8 cellular contexts compared by ENCODE assay signal in genomic region chr12:3200032-3200617, GRCh38.
DNase-seq lines count a peak whose midpoint lies in the region; TF ChIP-seq lines count a peak whose summit lies in the region.

No MANE protein-coding gene starts in this region.

- peak overlapping the region; percentile 54 for H3K27ac ChIP-seq in cardiac muscle cell

- peaks cover 10% of the 10 kb centered on the region for H3K27me3 ChIP-seq in cardiac muscle cell

- H3K9me3 ChIP-seq in cardiac muscle cell (ENCODE audit: low read depth): no peaks in the 10 kb centered on the region

- intact Hi-C loops in posterior cingulate gyrus (cut with DNase I): loop anchor here (5.0 to 10.0 kb wide), 2 partner anchors 63 to 125 kb away; partner anchors contain the start of gene TSPAN9

- H3K4me3 ChIP-seq in WI38 (ENCODE audit: low read depth, low read length) (peak overlapping the region; percentile 60), cardiac muscle cell (peak overlapping the region; percentile 74)

- no peak for TF ChIP-seq CTCF in WI38 (IDR thresholded peaks at IDR 0.05; ENCODE audit: low read depth, low read length)
- TF ChIP-seq CTCF in cardiac muscle cell (IDR thresholded peaks at IDR 0.05; ENCODE audit: low read depth, low read length): no peak

- peak; percentile 33 for DNase-seq in stimulated activated CD4-positive, alpha-beta T cell treated with anti-CD3 and anti-CD28 coated beads, Interleukin-15, amount 100 ng/mL, for 24 hours
- DNase-seq in stimulated activated CD4-positive, alpha-beta T cell treated with anti-CD3 and anti-CD28 coated beads, Interleukin-12 subunit alpha, Interleukin-12 subunit beta, amount 100 ng/mL, for 4 hours: no peak
- DNase-seq in cardiac muscle cell (ENCODE audit: low read depth in 1 of 2, low spot score in 1 of 2) (peak; percentile 56 to 93), posterior cingulate gyrus (peak in 7 of 10 donors; percentile 17 to 89 (median 48)), AML-193 (lab: John Stamatoyannopoulos, UW) (no peak), GM19240 (ENCODE audit: insufficient read length, low spot score) (no peak)
- no peak for DNase-seq in activated CD8-positive, alpha-beta memory T cell treated with anti-CD3 and anti-CD28 coated beads for 24 hours

- H3K4me1 ChIP-seq in cardiac muscle cell (ENCODE audit: low read depth): peaks cover 36% of the 10 kb centered on the region

- no peaks in the 10 kb centered on the region for H3K36me3 ChIP-seq in cardiac muscle cell

Comparison
In these comparisons a context has a peak if more than half of its experiments do, and no peak if none do; other contexts are left out.
1. DNase-seq: peak in stimulated activated CD4-positive, alpha-beta T cell treated with anti-CD3 and anti-CD28 coated beads, Interleukin-15, amount 100 ng/mL, for 24 hours (single experiment), cardiac muscle cell (2 of 2) and posterior cingulate gyrus (7 of 10); none in stimulated activated CD4-positive, alpha-beta T cell treated with anti-CD3 and anti-CD28 coated beads, Interleukin-12 subunit alpha, Interleukin-12 subunit beta, amount 100 ng/mL, for 4 hours (single experiment), AML-193 (0 of 2), GM19240 (single experiment) and activated CD8-positive, alpha-beta memory T cell treated with anti-CD3 and anti-CD28 coated beads for 24 hours (single experiment).